Comparison of ENCODE assay signal across 18 cellular contexts in genomic region chr7:4240813-4241612, GRCh38.
DNase-seq lines count a peak whose midpoint lies in the region; ATAC-seq and TF ChIP-seq lines count a peak whose summit lies in the region.
"Had no signal": no experiment of that assay in that cellular context is flagged by ENCODE, and none has a peak within 500 bp of the region (broad histone marks: within the 10 kb centered on the region; RNA-seq: fewer than 3 reads in every experiment).

No MANE protein-coding gene starts in this region.

- ATAC-seq in sciatic nerve = no peak
- no peak for ATAC-seq in HG02759 (IDR thresholded peaks at IDR 0.05; ENCODE audit: unreplicated experiment)
- ATAC-seq in HG02798 (IDR thresholded peaks at IDR 0.05; ENCODE audit: poor library complexity, unreplicated experiment) = no peak
- ATAC-seq: GM12878 had no signal

- TF ChIP-seq CTCF in Caco-2 (IDR thresholded peaks at IDR 0.05; ENCODE audit: insufficient read depth in 1 of 2, low read depth in 1 of 2, low read length in 1 of 2, severe bottlenecking in 1 of 2, unreplicated experiment in 1 of 2) = no peak

- BruUV-seq in Caco-2 (replicated peaks; lab: Mats Ljungman, UMichigan) = no TSS peak

- DNase-seq in activated effector memory CD4-positive, alpha-beta T cell treated with anti-CD3 and anti-CD28 coated beads, Interleukin-2, amount 50 U/mL, for 16 hours = peak; percentile 12
- DNase-seq in activated effector memory CD4-positive, alpha-beta T cell treated with Interleukin-2 at 50 U/mL for 16 hours = no peak
- DNase-seq in Caco-2 = no peak
- peak; percentile 1 for DNase-seq in MV-4-11 (lab: John Stamatoyannopoulos, UW)
- peak; percentile 32 for DNase-seq in sciatic nerve (ENCODE audit: low spot score)
- no peak for DNase-seq in GDM1 (lab: John Stamatoyannopoulos, UW)
- DNase-seq: COR-L47, DMS153, DMS79, GM23248, HCEC 1CT, KG1 had no signal

- no peak overlapping the region for H3K4me3 ChIP-seq in Caco-2 (ENCODE audit: low read depth, low read length)
- H3K4me3 ChIP-seq: BLaER1 treated with 17β-estradiol and CSF1 and Interleukin-3, amounts not matched to agents 10 nM and 100 nM; GM12878; GM23248 had no signal

- no peak overlapping the region for H3K4me3 Mint-ChIP-seq in Caco-2 (ENCODE audit: unreplicated experiment)
- H3K4me3 Mint-ChIP-seq: B cell; CD8-positive, alpha-beta memory T cell had no signal

- no peaks in the 10 kb centered on the region for H3K9me3 ChIP-seq in Caco-2

- H3K27ac Mint-ChIP-seq in Caco-2 (ENCODE audit: unreplicated experiment) = peak overlapping the region; percentile 79
- H3K27ac Mint-ChIP-seq: B cell; CD8-positive, alpha-beta memory T cell had no signal

- no peaks in the 10 kb centered on the region for H3K36me3 Mint-ChIP-seq in Caco-2 (ENCODE audit: insufficient read depth, unreplicated experiment)
- H3K36me3 Mint-ChIP-seq: CD8-positive, alpha-beta memory T cell had no signal

- CTCF ChIA-PET in Caco-2 (lab: Charles Lee) = no interaction called here

- no peaks in the 10 kb centered on the region for H3K36me3 ChIP-seq in Caco-2 (ENCODE audit: control insufficient read depth, insufficient read depth, low read length)
- H3K36me3 ChIP-seq: BLaER1 treated with 17β-estradiol and CSF1 and Interleukin-3, amounts not matched to agents 10 nM and 100 nM had no signal

- POLR2A ChIA-PET in Caco-2 (lab: Charles Lee) = no interaction called here

- H3K4me1 ChIP-seq in Caco-2 = peaks cover 12% of the 10 kb centered on the region; the same call in 1 of the 2 replicates

- no peaks in the 10 kb centered on the region for H3K9me3 Mint-ChIP-seq in Caco-2 (ENCODE audit: unreplicated experiment)

- no peaks in the 10 kb centered on the region for H3K27me3 ChIP-seq in Caco-2 (replicated peaks; ENCODE audit: control insufficient read depth, insufficient read depth, low read length)
- H3K27me3 ChIP-seq: BLaER1 treated with 17β-estradiol and CSF1 and Interleukin-3, amounts not matched to agents 10 nM and 100 nM had no signal

- H3K4me1 Mint-ChIP-seq in Caco-2 (ENCODE audit: low read depth, unreplicated experiment) = peaks cover 21% of the 10 kb centered on the region
- H3K4me1 Mint-ChIP-seq: B cell had no signal

- H3K27me3 Mint-ChIP-seq in Caco-2 (ENCODE audit: insufficient read depth, unreplicated experiment) = no peaks in the 10 kb centered on the region
- H3K27me3 Mint-ChIP-seq: B cell had no signal

- intact Hi-C loops in Caco-2 (cut with micrococcal nuclease; ENCODE audit: unreplicated experiment) (no loop called here), sciatic nerve (cut with DNase I) (no loop called here)

Comparison
In these comparisons a context has a peak if more than half of its experiments do, and no peak if none do; other contexts are left out.
1. DNase-seq: peak in activated effector memory CD4-positive, alpha-beta T cell treated with anti-CD3 and anti-CD28 coated beads, Interleukin-2, amount 50 U/mL, for 16 hours (single experiment), MV-4-11 (single experiment) and sciatic nerve (single experiment); none in activated effector memory CD4-positive, alpha-beta T cell treated with Interleukin-2 at 50 U/mL for 16 hours (single experiment), Caco-2 (0 of 2) and GDM1 (single experiment).